Comparison of ENCODE assay signal across 8 cellular contexts in the genomic region with DNA sequence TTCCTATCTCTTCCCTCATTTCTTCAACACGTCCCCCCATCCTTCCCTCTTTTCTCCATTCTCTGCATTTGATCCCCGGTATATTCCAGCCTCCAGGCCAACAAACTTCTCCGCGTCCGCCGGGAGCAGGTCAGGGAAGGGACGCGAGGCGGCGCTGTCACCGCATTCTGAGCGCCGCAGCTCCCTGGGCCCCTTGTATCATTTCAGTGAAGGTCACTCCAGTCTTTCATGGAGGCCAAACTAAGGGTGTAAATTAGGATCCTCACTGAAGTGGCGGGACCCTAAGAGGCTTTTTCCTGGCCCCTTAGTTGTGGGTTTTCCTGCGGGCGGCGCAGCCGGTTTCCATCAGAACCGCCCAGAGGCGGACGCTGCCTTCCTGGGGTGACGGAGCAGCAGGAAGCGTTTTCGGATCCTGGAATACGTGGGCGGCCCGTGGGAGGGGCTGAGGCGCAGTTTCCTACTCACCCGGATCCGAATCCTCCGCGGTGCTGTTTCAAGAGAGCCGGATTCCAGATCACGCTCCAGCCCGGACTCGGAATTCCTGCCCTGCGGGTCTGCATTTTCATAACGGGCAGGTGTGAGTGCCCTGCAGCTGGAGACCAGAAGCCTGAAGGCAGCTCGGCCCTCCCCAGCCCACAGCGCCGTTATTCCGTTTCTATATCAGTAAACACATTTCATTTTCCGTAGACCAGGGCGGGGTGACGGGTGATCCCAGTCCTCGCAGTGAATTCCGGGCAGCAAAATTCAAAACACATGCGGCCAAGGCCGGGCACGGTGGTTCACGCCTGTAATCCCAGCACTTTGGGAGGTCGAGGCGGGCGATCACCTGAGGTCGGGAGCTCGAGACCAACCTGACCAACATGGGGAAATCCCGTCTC. TPM values are rescaled to one million over a fixed set of nuclear protein-coding genes. Genes with fewer than 3 reads are reported as not detected.
DNase-seq lines count a peak whose midpoint lies in the region; ATAC-seq and TF ChIP-seq lines count a peak whose summit lies in the region.

No MANE protein-coding gene starts in this region.

- intact Hi-C loops in Panc1 (cut with micrococcal nuclease; ENCODE audit: unreplicated experiment), result loop anchor here (2.0 kb wide), 1 partner anchor 43 kb away; no protein-coding TSS in a partner anchor

- H3K27ac Mint-ChIP-seq in naive B cell, result peak overlapping the region; percentile 65 to 99 (median 97)

- no peaks in the 10 kb centered on the region for H3K9me3 ChIP-seq in Panc1 (ENCODE audit: control insufficient read depth, insufficient read depth, low read depth, low read length)

- POLR2A ChIA-PET in Panc1 (lab: Charles Lee), result interaction anchor here (0.7 kb wide), 4 partner anchors 48 to 87 kb away, joined by 4 to 14 read pairs (median 5); no protein-coding TSS in a partner anchor

- CTCF ChIA-PET in Panc1 (lab: Charles Lee), result interaction anchor here (0.6 to 2.0 kb wide), 10 partner anchors 19 to 1317 kb away, joined by 3 to 28 read pairs (median 4); no protein-coding TSS in a partner anchor

- H3K4me3 ChIP-seq in Panc1 (ENCODE audit: low read depth in 2 of 2, low read length in 2 of 2), result peak overlapping the region; percentile 71 to 75
- peak overlapping the region; percentile 90 for H3K4me3 ChIP-seq in fibroblast of the aortic adventitia (ENCODE audit: low read depth, low read length)

- ATAC-seq in HG02759 (IDR thresholded peaks at IDR 0.05; ENCODE audit: unreplicated experiment) (peak; percentile 39), Panc1 (peak; percentile 70), naive B cell (ENCODE audit: low read depth in 2 of 2) (peak; percentile 28 to 29), HG03565 (IDR thresholded peaks at IDR 0.05; ENCODE audit: unreplicated experiment) (no peak)
- peak; percentile 50 for ATAC-seq in stimulated activated naive CD8-positive, alpha-beta T cell treated with anti-CD3 and anti-CD28 coated beads, Interleukin-15, Interleukin-2, amounts not matched to agents 100 U/mL and 50 U/mL, for 24 hours

- H3K36me3 ChIP-seq in Panc1 (ENCODE audit: control insufficient read depth, insufficient read depth, low read length), result no peaks in the 10 kb centered on the region; the same call in 1 of the 2 replicates

- DNase-seq in DMS114 treated with DMSO at 0.1 percent for 48 hours (lab: John Stamatoyannopoulos, UW; ENCODE audit: unreplicated experiment) (peak; percentile 92), Panc1 (ENCODE audit: low read depth, low spot score) (peak; percentile 75), activated gamma-delta T cell (lab: John Stamatoyannopoulos, UW) (peak; percentile 29), fibroblast of the aortic adventitia (ENCODE audit: low read depth) (peak; percentile 94), naive B cell (peak; percentile 51)
- DNase-seq in stimulated activated naive CD8-positive, alpha-beta T cell treated with anti-CD3 and anti-CD28 coated beads, Interleukin-15, Interleukin-2, amounts not matched to agents 100 U/mL and 50 U/mL, for 24 hours, result peak; percentile 77

- peaks cover 5% of the 10 kb centered on the region for H3K4me1 ChIP-seq in Panc1 (ENCODE audit: control insufficient read depth, insufficient read depth, low read length)

- no peaks in the 10 kb centered on the region for H3K27me3 ChIP-seq in Panc1 (ENCODE audit: control insufficient read depth, insufficient read depth, low read length)

- H3K4me3 Mint-ChIP-seq in naive B cell, result peak overlapping the region; percentile 79 to 99 (median 89)

- no peaks in the 10 kb centered on the region for H3K27me3 Mint-ChIP-seq in naive B cell

- H3K36me3 Mint-ChIP-seq in naive B cell, result no peaks in the 10 kb centered on the region

- H3K4me1 Mint-ChIP-seq in naive B cell, result peaks cover 52 to 67% (median 56%) of the 10 kb centered on the region in 3 donors

- H3K27ac ChIP-seq in Panc1 (ENCODE audit: low read length), result peak overlapping the region; percentile 96

- TF ChIP-seq CTCF in Panc1 (IDR thresholded peaks at IDR 0.05), result peak; percentile 96
- TF ChIP-seq CTCF in fibroblast of the aortic adventitia (IDR thresholded peaks at IDR 0.05; ENCODE audit: insufficient read depth, low read length), result peak; percentile 87

- no TSS peak for BruUV-seq in Panc1 (replicated peaks; lab: Mats Ljungman, UMichigan)

- in situ Hi-C loops in Panc1 (cut with HindIII; ENCODE audit: low pct_unique_long_range_greater_than_20kb, low sequenced_read_pairs), result no loop called here

- no peaks in the 10 kb centered on the region for H3K9me3 Mint-ChIP-seq in naive B cell

RNA-seq across cellular contexts. Expression of a gene that starts 3.6 kb away (rescaled TPM):
- 33.9 TPM for total RNA-seq in Panc1 (2021; ENCODE audit: unreplicated experiment)
- 27.7 TPM for polyA plus RNA-seq in Panc1 (2012; ENCODE audit: insufficient read length)
- 12.7 and 13.3 TPM in 2 replicates for total RNA-seq in fibroblast of the aortic adventitia (ENCODE audit: low replicate concordance)
- polyA plus RNA-seq in naive B cell (ENCODE audit: low read depth in 6 of 6), result 1 to 10 TPM; 3.6 to 6.3 (median 4.4) TPM

RNA-seq across cellular contexts. Expression of a gene that starts 42.8 kb away (rescaled TPM):
- total RNA-seq in Panc1 (2021; ENCODE audit: unreplicated experiment) (191 TPM), fibroblast of the aortic adventitia (ENCODE audit: low replicate concordance) (52.0 and 84.2 TPM in 2 replicates)
- polyA plus RNA-seq in Panc1 (2012; ENCODE audit: insufficient read length), result 134 TPM
- 1,000 to 10,000 TPM; 3,795 to 6,657 (median 6,196) TPM for polyA plus RNA-seq in naive B cell (ENCODE audit: low read depth in 6 of 6)

Comparison
In these comparisons a context has a peak if more than half of its experiments do, and no peak if none do; other contexts are left out.
1. DNase-seq: peak in every context shown above with its lines; median percentile 94 in fibroblast of the aortic adventitia; 92 in DMS114 treated with DMSO at 0.1 percent for 48 hours; 77 in stimulated activated naive CD8-positive, alpha-beta T cell treated with anti-CD3 and anti-CD28 coated beads, Interleukin-15, Interleukin-2, amounts not matched to agents 100 U/mL and 50 U/mL, for 24 hours; 75 in Panc1; 51 in naive B cell; 29 in activated gamma-delta T cell.